In genomic region chr16:4352843-4353242, GRCh38 we compare ENCODE assay signal across 2 cellular contexts.
TF ChIP-seq lines count a peak whose summit lies in the region.

No MANE protein-coding gene starts in this region.

TF ChIP-seq in HEK293, 187 proteins besides CTCF, POLR2A, EP300 and RAD21:
- no peak for TF ChIP-seq KLF16 (tag by site-specific recombination; IDR thresholded peaks at IDR 0.05)
- TF ChIP-seq ZNF121 (tag by site-specific recombination; IDR thresholded peaks at IDR 0.05): peak; percentile 73; the same call in 1 of the 2 replicates

TF ChIP-seq in HepG2, 621 proteins besides CTCF, POLR2A, EP300 and RAD21:
- no peak for TF ChIP-seq AFF4 (CRISPR knock-in tag; IDR thresholded peaks at IDR 0.05)
- TF ChIP-seq ZNF121 (CRISPR knock-in tag; IDR thresholded peaks at IDR 0.05): peak; percentile 72
